In the genomic region with DNA sequence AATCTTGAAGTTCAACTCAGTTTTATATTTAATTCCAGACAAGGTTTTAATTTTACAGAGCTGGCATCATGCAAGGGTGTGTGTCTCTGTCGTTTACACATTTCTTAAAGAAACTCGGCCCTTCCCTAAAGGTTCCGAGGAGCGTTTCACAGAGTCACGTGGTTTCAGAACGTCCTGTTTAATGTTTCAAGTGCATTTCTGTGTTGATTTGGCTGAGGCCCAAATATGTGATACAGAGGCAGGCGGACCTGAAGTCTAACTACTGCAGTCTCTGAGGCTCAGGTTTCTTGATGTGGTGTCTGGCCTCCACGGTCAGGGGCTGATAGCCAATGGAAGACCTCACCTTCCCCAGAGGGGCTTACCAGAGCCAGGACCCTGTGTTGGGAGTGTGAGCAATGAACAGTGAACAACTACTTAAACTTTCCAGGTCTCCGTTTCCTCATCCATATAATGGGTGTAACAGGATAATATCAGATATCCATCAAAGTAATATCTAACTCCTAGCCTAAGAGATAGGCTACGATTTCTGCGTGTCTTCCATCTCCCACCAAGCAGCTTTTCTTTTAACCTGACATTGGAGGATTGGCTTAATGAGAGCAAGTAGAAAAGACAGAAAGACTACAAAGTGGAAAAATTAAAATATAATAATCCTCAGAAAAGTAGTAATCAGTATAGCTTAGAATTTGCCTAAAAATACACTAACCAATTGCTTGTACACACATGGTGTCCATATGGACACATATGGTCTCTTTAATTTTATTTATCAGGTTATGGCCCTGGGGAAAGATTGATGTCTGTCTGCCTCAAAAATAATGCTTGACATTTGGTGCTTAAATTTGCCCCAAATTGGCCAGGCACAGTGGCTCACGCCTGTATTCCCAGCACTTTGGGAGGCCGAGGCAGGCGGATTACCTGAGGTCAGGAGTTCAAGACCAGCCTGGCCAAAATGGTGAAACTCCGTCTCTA, we compare ENCODE assay signal across 8 cellular contexts. TPM values are rescaled to one million over a fixed set of nuclear protein-coding genes. Genes with fewer than 3 reads are reported as not detected.
DNase-seq lines count a peak whose midpoint lies in the region; ATAC-seq and TF ChIP-seq lines count a peak whose summit lies in the region.

No MANE protein-coding gene starts in this region.

- H3K27ac ChIP-seq in CD4-positive, alpha-beta T cell (ENCODE audit: low read depth, low read length): peak overlapping the region; percentile 67
- H3K27ac ChIP-seq in HUES6 (ENCODE audit: low read depth, low read length): no peak overlapping the region
- no peak overlapping the region for H3K27ac ChIP-seq in ovary

- peaks cover 58% of the 10 kb centered on the region for H3K4me1 Mint-ChIP-seq in CD4-positive, alpha-beta T cell (ENCODE audit: low read depth)

- no peaks in the 10 kb centered on the region for H3K9me3 Mint-ChIP-seq in CD4-positive, alpha-beta T cell

- peaks cover 35% of the 10 kb centered on the region for H3K4me1 ChIP-seq in HUES6 (ENCODE audit: control insufficient read depth, insufficient read depth, low read length)
- H3K4me1 ChIP-seq in ovary (ENCODE audit: insufficient read depth): peaks cover 1% of the 10 kb centered on the region

- intact Hi-C loops in CD4-positive, alpha-beta T cell (cut with DNase I, micrococcal nuclease): loop anchor here (5.0 kb wide), 2 partner anchors 53 to 93 kb away; no protein-coding TSS in a partner anchor
- intact Hi-C loops in ovary (cut with DNase I): loop anchor here in 3 of 4 donors (5.0 to 10.0 kb wide), 3 partner anchors 71 to 311 kb away; a partner anchor contains a TSS

- ATAC-seq in CD4-positive, alpha-beta T cell (ENCODE audit: poor library complexity): no peak
- no peak for ATAC-seq in GM21717 (IDR thresholded peaks at IDR 0.05; ENCODE audit: unreplicated experiment)

- peak overlapping the region; percentile 71 for H3K4me3 ChIP-seq in HUES6 (ENCODE audit: low read depth, low read length)
- peak overlapping the region; percentile 67 for H3K4me3 ChIP-seq in epithelial cell of proximal tubule (ENCODE audit: low read depth, low read length)
- H3K4me3 ChIP-seq in ovary: peak overlapping the region; percentile 46

- peak overlapping the region; percentile 92 for H3K27ac Mint-ChIP-seq in CD4-positive, alpha-beta T cell

- H3K4me3 Mint-ChIP-seq in CD4-positive, alpha-beta T cell: peak overlapping the region; percentile 95

- H3K9ac ChIP-seq in HUES6 (ENCODE audit: low read length): no peak overlapping the region

- TF ChIP-seq CTCF in CD4-positive, alpha-beta T cell (IDR thresholded peaks at IDR 0.05): no peak
- TF ChIP-seq CTCF in epithelial cell of proximal tubule (conservative IDR thresholded peaks at IDR 0.05; ENCODE audit: low read depth, low read length): no peak
- TF ChIP-seq CTCF in ovary (IDR thresholded peaks at IDR 0.05): no peak

- POLR2A ChIA-PET in CD4-positive, alpha-beta T cell (lab: Charles Lee): interaction anchor here (1.7 kb wide), 1 partner anchor 39 kb away, joined by 11 read pairs; no protein-coding TSS in a partner anchor

- H3K27me3 Mint-ChIP-seq in CD4-positive, alpha-beta T cell: no peaks in the 10 kb centered on the region

- peak in 1 of 10 experiments; percentile 9 for DNase-seq in CD4-positive, alpha-beta T cell
- DNase-seq in SK-N-DZ (ENCODE audit: low spot score) (peak; percentile 65), epithelial cell of proximal tubule (ENCODE audit: low read depth) (no peak), ovary (no peak), T-helper 9 cell (no peak), cerebellar cortex (ENCODE audit: low spot score) (no peak)

- WGBS in ovary, 3 donors: 36 to 39% (median 39%) methylated on average over 15 of the region's 15 CpGs

- TF ChIP-seq EP300 in ovary (IDR thresholded peaks at IDR 0.05): no peak

- no peaks in the 10 kb centered on the region for H3K36me3 Mint-ChIP-seq in CD4-positive, alpha-beta T cell (ENCODE audit: low read depth)

- CTCF ChIA-PET in CD4-positive, alpha-beta T cell (lab: Charles Lee): interaction anchor here (2.3 kb wide), 2 partner anchors 11 kb away, joined by 6 to 13 read pairs; no protein-coding TSS in a partner anchor

- H3K27me3 ChIP-seq in CD4-positive, alpha-beta T cell (ENCODE audit: control insufficient read depth, insufficient read depth, low read length): no peaks in the 10 kb centered on the region
- H3K27me3 ChIP-seq in HUES6 (ENCODE audit: control insufficient read depth, insufficient read depth, low read length): peaks cover 67% of the 10 kb centered on the region
- H3K27me3 ChIP-seq in ovary: no peaks in the 10 kb centered on the region

- H3K9me3 ChIP-seq in CD4-positive, alpha-beta T cell (ENCODE audit: control insufficient read depth, low read length): no peaks in the 10 kb centered on the region
- H3K9me3 ChIP-seq in HUES6 (ENCODE audit: control insufficient read depth, insufficient read depth, low read depth, low read length) (no peaks in the 10 kb centered on the region), ovary (no peaks in the 10 kb centered on the region)

- H3K36me3 ChIP-seq in HUES6 (ENCODE audit: control insufficient read depth, insufficient read depth, low read length): no peaks in the 10 kb centered on the region
- H3K36me3 ChIP-seq in ovary: no peaks in the 10 kb centered on the region

- TF ChIP-seq POLR2A in ovary (IDR thresholded peaks at IDR 0.05): no peak

RNA-seq across cellular contexts. Expression of a gene that starts 50.0 kb away (rescaled TPM):
- total RNA-seq in CD4-positive, alpha-beta T cell: 1 to 10 TPM; 1.9 to 3.4 TPM
- 27.6 and 36.5 TPM in 2 replicates for polyA plus RNA-seq in SK-N-DZ (2014; cell fraction: cytosol; rRNA removed)
- polyA plus RNA-seq in SK-N-DZ (2014; cell fraction: nucleus; rRNA removed): 18.9 and 20.8 TPM in 2 replicates
- total RNA-seq in epithelial cell of proximal tubule (38.2 and 40.8 TPM in 2 replicates), ovary (10 to 100 TPM; 30.4 to 57.5 (median 45.7) TPM)
- polyA plus RNA-seq in ovary: 10 to 100 TPM in 1 of 2 donors, 1 to 10 TPM in 1; 9.5 to 17.9 TPM
